Comparison of ENCODE assay signal across 1 cellular context in the genomic region with DNA sequence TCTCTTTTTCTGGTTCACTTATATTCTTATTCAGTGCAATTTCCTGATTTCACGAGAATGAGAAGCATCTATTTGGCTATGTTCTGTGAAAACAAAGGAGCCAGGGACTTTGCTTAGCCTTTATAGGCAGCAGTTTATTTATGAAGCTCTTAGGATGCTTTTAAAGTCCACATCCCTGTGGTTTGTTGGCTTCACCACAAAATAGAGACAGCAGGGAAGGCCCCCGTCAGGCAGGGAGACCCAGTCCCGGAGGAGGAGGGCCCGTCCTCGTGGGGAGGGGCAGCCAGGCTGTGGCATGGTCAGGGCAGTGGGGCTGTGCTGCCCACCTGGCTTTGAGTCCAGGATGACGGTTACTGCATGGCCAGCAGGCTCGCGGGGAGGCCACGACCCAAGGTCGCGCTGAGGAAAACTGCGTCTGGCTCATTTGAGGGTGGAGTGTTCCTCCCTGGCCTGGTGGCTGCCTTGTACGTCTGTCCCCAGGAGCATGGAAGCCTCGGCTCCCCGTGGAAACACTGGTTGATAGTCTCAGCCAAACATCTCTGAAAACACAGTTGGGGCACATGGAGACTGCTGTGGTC.
TF ChIP-seq lines count a peak whose summit lies in the region.

No MANE protein-coding gene starts in this region.

TF ChIP-seq in WTC11, 78 proteins besides CTCF, POLR2A, EP300 and RAD21 (continued from another document):
- TF ChIP-seq, protein P1, sequence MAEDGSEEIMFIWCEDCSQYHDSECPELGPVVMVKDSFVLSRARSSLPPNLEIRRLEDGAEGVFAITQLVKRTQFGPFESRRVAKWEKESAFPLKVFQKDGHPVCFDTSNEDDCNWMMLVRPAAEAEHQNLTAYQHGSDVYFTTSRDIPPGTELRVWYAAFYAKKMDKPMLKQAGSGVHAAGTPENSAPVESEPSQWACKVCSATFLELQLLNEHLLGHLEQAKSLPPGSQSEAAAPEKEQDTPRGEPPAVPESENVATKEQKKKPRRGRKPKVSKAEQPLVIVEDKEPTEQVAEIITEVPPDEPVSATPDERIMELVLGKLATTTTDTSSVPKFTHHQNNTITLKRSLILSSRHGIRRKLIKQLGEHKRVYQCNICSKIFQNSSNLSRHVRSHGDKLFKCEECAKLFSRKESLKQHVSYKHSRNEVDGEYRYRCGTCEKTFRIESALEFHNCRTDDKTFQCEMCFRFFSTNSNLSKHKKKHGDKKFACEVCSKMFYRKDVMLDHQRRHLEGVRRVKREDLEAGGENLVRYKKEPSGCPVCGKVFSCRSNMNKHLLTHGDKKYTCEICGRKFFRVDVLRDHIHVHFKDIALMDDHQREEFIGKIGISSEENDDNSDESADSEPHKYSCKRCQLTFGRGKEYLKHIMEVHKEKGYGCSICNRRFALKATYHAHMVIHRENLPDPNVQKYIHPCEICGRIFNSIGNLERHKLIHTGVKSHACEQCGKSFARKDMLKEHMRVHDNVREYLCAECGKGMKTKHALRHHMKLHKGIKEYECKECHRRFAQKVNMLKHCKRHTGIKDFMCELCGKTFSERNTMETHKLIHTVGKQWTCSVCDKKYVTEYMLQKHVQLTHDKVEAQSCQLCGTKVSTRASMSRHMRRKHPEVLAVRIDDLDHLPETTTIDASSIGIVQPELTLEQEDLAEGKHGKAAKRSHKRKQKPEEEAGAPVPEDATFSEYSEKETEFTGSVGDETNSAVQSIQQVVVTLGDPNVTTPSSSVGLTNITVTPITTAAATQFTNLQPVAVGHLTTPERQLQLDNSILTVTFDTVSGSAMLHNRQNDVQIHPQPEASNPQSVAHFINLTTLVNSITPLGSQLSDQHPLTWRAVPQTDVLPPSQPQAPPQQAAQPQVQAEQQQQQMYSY (CRISPR knock-in tag; IDR thresholded peaks at IDR 0.05): no peak
- TF ChIP-seq NFATC4 (CRISPR knock-in tag; IDR thresholded peaks at IDR 0.05) (no peak), FOXP1 (CRISPR knock-in tag; IDR thresholded peaks at IDR 0.05; ENCODE audit: borderline replicate concordance) (no peak), OVOL2 (CRISPR knock-in tag; IDR thresholded peaks at IDR 0.05; ENCODE audit: borderline replicate concordance) (no peak), TEAD4 (CRISPR knock-in tag; IDR thresholded peaks at IDR 0.05) (no peak), ZNF263 (CRISPR knock-in tag; IDR thresholded peaks at IDR 0.05; ENCODE audit: low read depth) (no peak)
